21 cellular contexts compared by ENCODE assay signal in the genomic region with DNA sequence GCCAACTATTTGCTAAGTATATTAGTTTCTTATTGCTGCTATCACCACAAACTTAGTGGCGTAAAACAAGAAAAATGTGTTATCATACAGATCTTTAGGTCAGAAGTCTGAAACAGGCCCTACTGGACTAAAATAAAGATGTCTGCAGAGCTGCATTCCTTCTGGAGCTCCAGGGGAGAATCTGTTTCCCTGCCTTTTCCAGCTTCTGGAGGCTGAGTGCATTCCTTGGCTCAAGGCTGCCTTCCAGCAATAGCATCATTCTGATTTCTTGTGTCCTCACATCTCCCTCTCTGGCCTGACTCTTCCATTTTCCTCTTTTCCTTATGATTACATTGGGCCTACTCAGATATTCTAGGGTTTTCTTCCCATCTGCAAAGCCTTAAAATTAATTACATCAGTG. TPM values are rescaled to one million over a fixed set of nuclear protein-coding genes. Genes with fewer than 3 reads are reported as not detected.
DNase-seq lines count a peak whose midpoint lies in the region; ATAC-seq, FAIRE-seq and TF ChIP-seq lines count a peak whose summit lies in the region.
"Had no signal": no experiment of that assay in that cellular context is flagged by ENCODE, and none has a peak within 500 bp of the region (broad histone marks: within the 10 kb centered on the region; RNA-seq: fewer than 3 reads in every experiment).

No MANE protein-coding gene starts in this region.

- H3K4me1 ChIP-seq in GM23248 (ENCODE audit: insufficient read depth) (peaks cover 20% of the 10 kb centered on the region; the same call in 1 of the 2 replicates), astrocyte (ENCODE audit: insufficient read depth, low read length) (no peaks in the 10 kb centered on the region), skeletal muscle tissue (ENCODE audit: control insufficient read depth in 3 of 3, insufficient read depth in 3 of 3, low read length in 3 of 3) (peaks cover 29 to 34% (median 33%) of the 10 kb centered on the region in 3 donors), Karpas-422 (ENCODE audit: low read length) (no peaks in the 10 kb centered on the region), lower lobe of right lung (no peaks in the 10 kb centered on the region)

- H3K36me3 ChIP-seq in GM23248 (ENCODE audit: low read depth), result peaks cover under 1% of the 10 kb centered on the region; the same call in 1 of the 2 replicates
- H3K36me3 ChIP-seq in astrocyte (ENCODE audit: insufficient read depth, low read length), result no peaks in the 10 kb centered on the region
- no peaks in the 10 kb centered on the region for H3K36me3 ChIP-seq in skeletal muscle tissue (ENCODE audit: control insufficient read depth in 3 of 3, insufficient read depth in 3 of 3, low read length in 3 of 3)
- H3K36me3 ChIP-seq in Karpas-422 (ENCODE audit: insufficient read depth, low read length), result no peaks in the 10 kb centered on the region
- H3K36me3 ChIP-seq in lower lobe of right lung, result no peaks in the 10 kb centered on the region
- H3K36me3 ChIP-seq: adrenal gland, esophagus muscularis mucosa, right atrium auricular region, suprapubic skin, WERI-Rb-1 had no signal

- no peak for TF ChIP-seq CTCF in astrocyte (IDR thresholded peaks at IDR 0.05; ENCODE audit: insufficient read depth, low read depth, low read length)
- no peak for TF ChIP-seq CTCF in fibroblast of villous mesenchyme (IDR thresholded peaks at IDR 0.05; ENCODE audit: insufficient read depth, low read depth, low read length)
- no peak for TF ChIP-seq CTCF in lower lobe of right lung (IDR thresholded peaks at IDR 0.05)

- no peak overlapping the region for H3K27ac ChIP-seq in GM23248
- no peak overlapping the region for H3K27ac ChIP-seq in astrocyte (ENCODE audit: low read depth, low read length)
- peak overlapping the region; percentile 69 for H3K27ac ChIP-seq in skeletal muscle tissue (ENCODE audit: low read depth, low read length)
- no peak overlapping the region for H3K27ac ChIP-seq in Karpas-422 (ENCODE audit: low read length)
- no peak overlapping the region for H3K27ac ChIP-seq in lower lobe of right lung
- H3K27ac ChIP-seq: adrenal gland, KMS-11, right atrium auricular region, suprapubic skin, WERI-Rb-1 had no signal

- ATAC-seq in lower lobe of right lung, result no peak

- peaks cover 25% of the 10 kb centered on the region for H3K4me1 Mint-ChIP-seq in astrocyte (ENCODE audit: low read depth, unreplicated experiment)

- no peak for FAIRE-seq in astrocyte (lab: Jason Lieb, UNC)

- H3K9me2 ChIP-seq in GM23248 (ENCODE audit: insufficient read depth) (no peaks in the 10 kb centered on the region), Karpas-422 (replicated peaks; ENCODE audit: insufficient read depth, low read length) (no peaks in the 10 kb centered on the region)

- in situ Hi-C loops in GM23248 (cut with MboI), result no loop called here

- peak; percentile 45 for DNase-seq in GM23248
- DNase-seq in astrocyte (ENCODE audit: low read depth), result peak; percentile 78
- DNase-seq in fibroblast of villous mesenchyme (ENCODE audit: low read depth), result peak; percentile 28
- no peak for DNase-seq in Karpas-422
- DNase-seq in lower lobe of right lung, result no peak
- DNase-seq in DMS53 treated with DMSO at 0.1 percent for 48 hours (lab: John Stamatoyannopoulos, UW; ENCODE audit: unreplicated experiment), result no peak
- DNase-seq: activated CD4-positive, alpha-beta T cell treated with anti-CD3 and anti-CD28 coated beads, Interleukin-2, amount 50 U/mL, for 4 hours; activated CD8-positive, alpha-beta memory T cell treated with anti-CD3 and anti-CD28 coated beads, Interleukin-2, amount 50 U/mL, for 48 hours; activated effector memory CD4-positive, alpha-beta T cell treated with Interleukin-2 at 50 U/mL for 16 hours; adrenal gland; central memory CD4-positive, alpha-beta T cell; H7; NCI-H187 treated with DMSO at 0.1 percent for 48 hours; NCI-H446; NK-92 treated with Interleukin-12 subunit alpha and Interleukin-12 subunit beta, amount 100 ng/mL, for 24 hours; WERI-Rb-1 had no signal

- no peaks in the 10 kb centered on the region for H3K27me3 ChIP-seq in GM23248 (replicated peaks; ENCODE audit: insufficient read depth)
- H3K27me3 ChIP-seq in astrocyte (ENCODE audit: insufficient read depth, low read length), result no peaks in the 10 kb centered on the region
- no peaks in the 10 kb centered on the region for H3K27me3 ChIP-seq in skeletal muscle tissue (ENCODE audit: control insufficient read depth in 3 of 3, insufficient read depth in 3 of 3, low read length in 3 of 3)
- no peaks in the 10 kb centered on the region for H3K27me3 ChIP-seq in Karpas-422 (ENCODE audit: low read length)
- no peaks in the 10 kb centered on the region for H3K27me3 ChIP-seq in lower lobe of right lung (ENCODE audit: low read depth)
- H3K27me3 ChIP-seq: adrenal gland, esophagus muscularis mucosa, right atrium auricular region, suprapubic skin had no signal

- no peaks in the 10 kb centered on the region for H4K20me1 ChIP-seq in GM23248 (ENCODE audit: insufficient read depth)
- H4K20me1 ChIP-seq in astrocyte (ENCODE audit: insufficient read depth, low read length), result peaks cover 80% of the 10 kb centered on the region
- H4K20me1 ChIP-seq in Karpas-422 (ENCODE audit: insufficient read depth, low read depth, low read length), result peaks cover 10% of the 10 kb centered on the region

- WGBS in GM23248 (ENCODE audit: low coverage in 1 of 2, low lambda C conversion rate in 2 of 2, missing lambda C conversion rate in 2 of 2), 2 experiments, result 96 to 100% methylated on average over 1 of the region's 1 CpG

- H2AFZ ChIP-seq in GM23248 (no peak overlapping the region), astrocyte (ENCODE audit: low read depth, low read length) (no peak overlapping the region), Karpas-422 (ENCODE audit: low read length) (no peak overlapping the region)

- H3K9me3 ChIP-seq in GM23248 (ENCODE audit: low read depth) (no peaks in the 10 kb centered on the region), astrocyte (ENCODE audit: insufficient read depth, low read depth, low read length) (no peaks in the 10 kb centered on the region), skeletal muscle tissue (ENCODE audit: control insufficient read depth in 3 of 3, low read length in 3 of 3) (no peaks in the 10 kb centered on the region), Karpas-422 (ENCODE audit: low read length) (no peaks in the 10 kb centered on the region), lower lobe of right lung (no peaks in the 10 kb centered on the region)
- H3K9me3 ChIP-seq: adrenal gland, esophagus muscularis mucosa, right atrium auricular region, suprapubic skin had no signal

- H3K4me3 ChIP-seq in GM23248 (no peak overlapping the region), astrocyte (ENCODE audit: insufficient read depth, low read depth, low read length) (no peak overlapping the region), fibroblast of villous mesenchyme (ENCODE audit: low read depth, low read length) (no peak overlapping the region), skeletal muscle tissue (ENCODE audit: low read length in 3 of 3) (no peak overlapping the region), Karpas-422 (ENCODE audit: low read length) (no peak overlapping the region), lower lobe of right lung (no peak overlapping the region)
- H3K4me3 ChIP-seq: adrenal gland, esophagus muscularis mucosa, right atrium auricular region, suprapubic skin had no signal

- peak overlapping the region; percentile 43 for H3K27ac Mint-ChIP-seq in astrocyte (ENCODE audit: unreplicated experiment)

- no peaks in the 10 kb centered on the region for H3F3A ChIP-seq in GM23248 (ENCODE audit: insufficient read depth)

- H3K27me3 Mint-ChIP-seq in astrocyte (ENCODE audit: low read depth, unreplicated experiment), result no peaks in the 10 kb centered on the region

- no peak overlapping the region for H3K4me2 ChIP-seq in GM23248 (ENCODE audit: unreplicated experiment)
- no peak overlapping the region for H3K4me2 ChIP-seq in astrocyte (ENCODE audit: low read length)
- H3K4me2 ChIP-seq in Karpas-422 (ENCODE audit: low read depth, low read length, poor library complexity, severe bottlenecking), result no peak overlapping the region
- H3K4me2 ChIP-seq: KMS-11 had no signal

- H3K9me3 Mint-ChIP-seq in astrocyte (ENCODE audit: unreplicated experiment), result no peaks in the 10 kb centered on the region

- intact Hi-C loops in lower lobe of right lung (cut with DNase I), result no loop called here

- H3K36me3 Mint-ChIP-seq in astrocyte (ENCODE audit: low read depth, unreplicated experiment), result peaks cover 3% of the 10 kb centered on the region

- H3K9ac ChIP-seq in GM23248 (no peak overlapping the region), astrocyte (ENCODE audit: low read length) (no peak overlapping the region), skeletal muscle tissue (ENCODE audit: low read depth in 1 of 3, low read length in 3 of 3) (no peak overlapping the region), Karpas-422 (ENCODE audit: low read length) (no peak overlapping the region)
- H3K9ac ChIP-seq: KMS-11 had no signal

- peaks cover 100% of the 10 kb centered on the region for H3K79me2 ChIP-seq in GM23248 (ENCODE audit: insufficient read depth)
- H3K79me2 ChIP-seq in astrocyte (ENCODE audit: insufficient read depth, low read length), result peaks cover 98% of the 10 kb centered on the region
- no peaks in the 10 kb centered on the region for H3K79me2 ChIP-seq in Karpas-422 (ENCODE audit: low read length)

- no peak overlapping the region for H3K4me3 Mint-ChIP-seq in astrocyte (ENCODE audit: unreplicated experiment)

RNA-seq across cellular contexts. Expression of a gene that starts 15.9 kb away (rescaled TPM):
- total RNA-seq in GM23248 (2014; rRNA removed; shearing (Covaris generic)), result 54.6 and 59.3 TPM in 2 replicates
- 18.1 and 20.8 TPM in 2 replicates for polyA plus RNA-seq in GM23248 (2016; fragmentation: Nextera tagmentation; extraction: Ambion mirVana)
- total RNA-seq in astrocyte, result 93.8 and 109 TPM in 2 replicates
- 178 TPM in 2 replicates for total RNA-seq in fibroblast of villous mesenchyme
- 81.4 TPM for total RNA-seq in skeletal muscle tissue
- 4.8 and 20.3 TPM in 2 replicates for total RNA-seq in Karpas-422 (2014; rRNA removed; shearing (Covaris generic); ENCODE audit: low replicate concordance)
- total RNA-seq in lower lobe of right lung, result 42.9 TPM

Comparison
In these comparisons a context has a peak if more than half of its experiments do, and no peak if none do; other contexts are left out.
1. DNase-seq: peak in GM23248 (single experiment), astrocyte (single experiment) and fibroblast of villous mesenchyme (single experiment); none in Karpas-422 (single experiment), lower lobe of right lung (single experiment) and DMS53 treated with DMSO at 0.1 percent for 48 hours (single experiment).